21 cellular contexts compared by ENCODE assay signal in the genomic region with DNA sequence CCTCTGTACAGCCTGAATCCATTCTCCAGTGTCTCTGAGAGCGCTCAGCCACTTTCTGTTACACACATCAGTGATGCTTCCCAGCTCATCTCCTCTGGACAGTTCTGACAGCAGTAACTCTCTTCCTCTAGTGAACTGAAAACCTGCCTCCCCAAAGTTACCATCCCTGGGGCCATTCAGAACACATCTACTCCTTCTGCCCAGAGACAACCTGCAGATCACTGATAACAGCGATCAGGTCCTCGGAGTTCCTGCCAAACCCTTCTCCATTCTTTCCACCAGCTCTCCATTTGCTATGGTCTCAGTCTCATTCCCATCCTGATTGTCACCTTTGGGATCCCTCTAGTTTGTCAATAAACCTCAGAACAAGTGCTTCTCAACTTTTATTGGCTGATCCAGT. TPM values are rescaled to one million over a fixed set of nuclear protein-coding genes. Genes with fewer than 3 reads are reported as not detected.
DNase-seq lines count a peak whose midpoint lies in the region; ATAC-seq and TF ChIP-seq lines count a peak whose summit lies in the region.
"Had no signal": no experiment of that assay in that cellular context is flagged by ENCODE, and none has a peak within 500 bp of the region (broad histone marks: within the 10 kb centered on the region; RNA-seq: fewer than 3 reads in every experiment).

No MANE protein-coding gene starts in this region.

- H3K27ac Mint-ChIP-seq in activated T-cell treated with anti-CD3 and anti-CD28 coated beads, Interleukin-2, amount 50 U/mL, for 72 hours = peak overlapping the region; percentile 29
- peak overlapping the region; percentile 45 for H3K27ac Mint-ChIP-seq in activated T-helper 17 cell treated with anti-CD3 and anti-CD28 coated beads, Interleukin-2, amount 50 U/mL, for 72 hours
- H3K27ac Mint-ChIP-seq: activated CD4-positive, alpha-beta memory T cell treated with anti-CD3 and anti-CD28 coated beads, Interleukin-2, amount 10 ng/mL, durations not matched to agents 7 days and 5 days; stimulated activated naive B cell treated with anti-CD40 and anti-IgM and Interleukin-4, amounts not matched to agents 10 μg/mL and 1 μg/mL and 100 μg/mL, for 72 hours had no signal

- H3K27ac ChIP-seq in mucosa of rectum (ENCODE audit: low read depth in 2 of 2, low read length in 2 of 2) (peak overlapping the region; percentile 86 to 100), transverse colon (peak overlapping the region; percentile 81 to 99 (median 90))
- H3K27ac ChIP-seq: A549 had no signal

- H3K4me3 ChIP-seq in mucosa of rectum (ENCODE audit: low read length in 2 of 2) = peak overlapping the region; percentile 13 to 35
- peak overlapping the region in 1 of 4 donors; percentile 25 for H3K4me3 ChIP-seq in transverse colon
- H3K4me3 ChIP-seq: A549, prostate gland had no signal

- H3K4me1 Mint-ChIP-seq in activated T-cell treated with anti-CD3 and anti-CD28 coated beads, Interleukin-2, amount 50 U/mL, for 72 hours (ENCODE audit: low read depth) = peaks cover 52% of the 10 kb centered on the region
- peaks cover 41% of the 10 kb centered on the region for H3K4me1 Mint-ChIP-seq in activated T-helper 17 cell treated with anti-CD3 and anti-CD28 coated beads, Interleukin-2, amount 50 U/mL, for 72 hours

- H3K36me3 Mint-ChIP-seq in activated T-cell treated with anti-CD3 and anti-CD28 coated beads, Interleukin-2, amount 50 U/mL, for 72 hours (ENCODE audit: insufficient read depth in 2 of 2) = peaks cover 0 to 2% of the 10 kb centered on the region in 2 donors
- peaks cover 22% of the 10 kb centered on the region for H3K36me3 Mint-ChIP-seq in activated T-helper 17 cell treated with anti-CD3 and anti-CD28 coated beads, Interleukin-2, amount 50 U/mL, for 72 hours (ENCODE audit: low read depth)

- DNase-seq in activated T-cell treated with anti-CD3 and anti-CD28 coated beads, Interleukin-2, amount 50 U/mL, for 72 hours = no peak
- DNase-seq in activated T-cell treated with anti-CD3 and anti-CD28 coated beads for 4 hours (no peak), transverse colon (no peak), NCI-H2029 (lab: John Stamatoyannopoulos, UW) (no peak), NCI-H187 treated with DMSO at 0.1 percent for 48 hours (lab: John Stamatoyannopoulos, UW) (no peak), putamen (ENCODE audit: low spot score) (no peak)
- DNase-seq: activated CD4-positive, alpha-beta memory T cell treated with anti-CD3 and anti-CD28 coated beads, Interleukin-2, amount 10 ng/mL, durations not matched to agents 7 days and 5 days; activated CD4-positive, CD25-positive, alpha-beta regulatory T cell treated with anti-CD3 and anti-CD28 coated beads, Interleukin-2, amount 50 U/mL, for 72 hours; activated effector memory CD4-positive, alpha-beta T cell treated with anti-CD3 and anti-CD28 coated beads, Interleukin-2, amount 50 U/mL, for 16 hours; CD8-positive, alpha-beta T cell; central memory CD4-positive, alpha-beta T cell; DMS 273 treated with DMSO at 0.1 percent for 48 hours; EL; NCI-H1048; NCI-H510A; occipital lobe; stimulated activated naive B cell treated with anti-CD40 and anti-IgM and Interleukin-4, amounts not matched to agents 10 μg/mL and 1 μg/mL and 100 μg/mL, for 72 hours had no signal

- intact Hi-C loops in transverse colon (cut with DNase I; ENCODE audit: low total_unique reads) = no loop called here

- 88 to 100% methylated on average over 1 to 3 of the region's 3 CpGs for WGBS in transverse colon (ENCODE audit: low coverage in 1 of 2), 2 donors

- H3K27me3 Mint-ChIP-seq in activated T-cell treated with anti-CD3 and anti-CD28 coated beads, Interleukin-2, amount 50 U/mL, for 72 hours (ENCODE audit: low read depth) = no peaks in the 10 kb centered on the region
- H3K27me3 Mint-ChIP-seq in activated T-helper 17 cell treated with anti-CD3 and anti-CD28 coated beads, Interleukin-2, amount 50 U/mL, for 72 hours = no peaks in the 10 kb centered on the region
- H3K27me3 Mint-ChIP-seq: activated CD4-positive, alpha-beta memory T cell treated with anti-CD3 and anti-CD28 coated beads, Interleukin-2, amount 10 ng/mL, durations not matched to agents 7 days and 5 days; stimulated activated naive B cell treated with anti-CD40 and anti-IgM and Interleukin-4, amounts not matched to agents 10 μg/mL and 1 μg/mL and 100 μg/mL, for 72 hours had no signal

- H3K27me3 ChIP-seq in mucosa of rectum (ENCODE audit: control insufficient read depth in 2 of 2, insufficient read depth in 2 of 2, low read length in 2 of 2) = no peaks in the 10 kb centered on the region
- no peaks in the 10 kb centered on the region for H3K27me3 ChIP-seq in transverse colon

- no peak for TF ChIP-seq POLR2A in transverse colon (IDR thresholded peaks at IDR 0.05)

- H3K36me3 ChIP-seq in mucosa of rectum (ENCODE audit: control insufficient read depth in 2 of 2, insufficient read depth in 2 of 2, low read length in 2 of 2) = peaks cover 5 to 13% of the 10 kb centered on the region in 2 donors
- H3K36me3 ChIP-seq in transverse colon = no peaks in the 10 kb centered on the region
- H3K36me3 ChIP-seq: prostate gland had no signal

- no peaks in the 10 kb centered on the region for H3K9me3 Mint-ChIP-seq in activated T-cell treated with anti-CD3 and anti-CD28 coated beads, Interleukin-2, amount 50 U/mL, for 72 hours
- H3K9me3 Mint-ChIP-seq in activated T-helper 17 cell treated with anti-CD3 and anti-CD28 coated beads, Interleukin-2, amount 50 U/mL, for 72 hours = no peaks in the 10 kb centered on the region
- H3K9me3 Mint-ChIP-seq: activated CD4-positive, alpha-beta memory T cell treated with anti-CD3 and anti-CD28 coated beads, Interleukin-2, amount 10 ng/mL, durations not matched to agents 7 days and 5 days; CD8-positive, alpha-beta T cell; stimulated activated naive B cell treated with anti-CD40 and anti-IgM and Interleukin-4, amounts not matched to agents 10 μg/mL and 1 μg/mL and 100 μg/mL, for 72 hours had no signal

- H3K9me3 ChIP-seq in mucosa of rectum (ENCODE audit: control insufficient read depth in 2 of 2, low read length in 2 of 2) (no peaks in the 10 kb centered on the region), transverse colon (no peaks in the 10 kb centered on the region)
- H3K9me3 ChIP-seq: A549, prostate gland had no signal

- ATAC-seq in activated T-cell treated with anti-CD3 and anti-CD28 coated beads, Interleukin-2, amount 50 U/mL, for 72 hours (replicated peaks in 1 of 2) = no peak
- no peak for ATAC-seq in activated T-helper 17 cell treated with anti-CD3 and anti-CD28 coated beads, Interleukin-2, amount 50 U/mL, for 72 hours (replicated peaks)
- ATAC-seq: A549; CD8-positive, alpha-beta T cell; stimulated activated naive B cell treated with anti-CD40 and anti-IgM and Interleukin-4, amounts not matched to agents 10 μg/mL and 1 μg/mL and 100 μg/mL, for 72 hours had no signal

- H3K4me1 ChIP-seq in mucosa of rectum (ENCODE audit: control insufficient read depth in 2 of 2, insufficient read depth in 2 of 2, low read length in 2 of 2) (peaks cover 60 to 65% of the 10 kb centered on the region in 2 donors), transverse colon (peaks cover 44 to 90% (median 77%) of the 10 kb centered on the region in 4 donors)

- TF ChIP-seq EP300 in transverse colon (IDR thresholded peaks at IDR 0.05; ENCODE audit: low read depth) = no peak

- TF ChIP-seq CTCF in transverse colon (IDR thresholded peaks at IDR 0.05) = no peak

- in situ Hi-C loops in transverse colon (cut with MboI; ENCODE audit: low pct_ligation_motif_present in 1 of 4, low pct_unique_long_range_greater_than_20kb in 1 of 4, low sequenced_read_pairs in 3 of 4) = no loop called here

- H3K9ac ChIP-seq in mucosa of rectum (ENCODE audit: low read depth in 1 of 2, low read length in 2 of 2) = peak overlapping the region; percentile 0 to 41

- no peak overlapping the region for H3K4me3 Mint-ChIP-seq in activated T-cell treated with anti-CD3 and anti-CD28 coated beads, Interleukin-2, amount 50 U/mL, for 72 hours
- H3K4me3 Mint-ChIP-seq in activated T-helper 17 cell treated with anti-CD3 and anti-CD28 coated beads, Interleukin-2, amount 50 U/mL, for 72 hours = no peak overlapping the region
- H3K4me3 Mint-ChIP-seq: activated CD4-positive, alpha-beta memory T cell treated with anti-CD3 and anti-CD28 coated beads, Interleukin-2, amount 10 ng/mL, durations not matched to agents 7 days and 5 days; CD8-positive, alpha-beta T cell; stimulated activated naive B cell treated with anti-CD40 and anti-IgM and Interleukin-4, amounts not matched to agents 10 μg/mL and 1 μg/mL and 100 μg/mL, for 72 hours had no signal

RNA-seq across cellular contexts. Expression of gene ZZEF1, which starts 7.3 kb away (rescaled TPM):
- 10 to 100 TPM; 40.0 to 44.7 TPM for total RNA-seq in activated T-cell treated with anti-CD3 and anti-CD28 coated beads, Interleukin-2, amount 50 U/mL, for 72 hours
- 10 to 100 TPM; 48.1 to 48.2 TPM for total RNA-seq in activated T-helper 17 cell treated with anti-CD3 and anti-CD28 coated beads, Interleukin-2, amount 50 U/mL, for 72 hours
- 100 to 1,000 TPM; 347 to 721 (median 368) TPM for total RNA-seq in transverse colon

RNA-seq across cellular contexts. Expression of gene CYB5D2, which starts 7.5 kb away (rescaled TPM):
- total RNA-seq in activated T-cell treated with anti-CD3 and anti-CD28 coated beads, Interleukin-2, amount 50 U/mL, for 72 hours = 10 to 100 TPM; 13.9 to 15.2 TPM
- 1 to 10 TPM; 6.6 to 8.4 TPM for total RNA-seq in activated T-helper 17 cell treated with anti-CD3 and anti-CD28 coated beads, Interleukin-2, amount 50 U/mL, for 72 hours
- total RNA-seq in transverse colon = 10 to 100 TPM in 3 of 4 donors, 1 to 10 TPM in 1; 5.8 to 34.4 (median 26.3) TPM

Comparison
In these comparisons a context has a peak if more than half of its experiments do, and no peak if none do; other contexts are left out.
1. RNA of gene ZZEF1, which starts 7.3 kb away (total RNA-seq): 347 to 721 TPM in transverse colon; 48.1 to 48.2 TPM in activated T-helper 17 cell treated with anti-CD3 and anti-CD28 coated beads, Interleukin-2, amount 50 U/mL, for 72 hours and 40.0 to 44.7 TPM in activated T-cell treated with anti-CD3 and anti-CD28 coated beads, Interleukin-2, amount 50 U/mL, for 72 hours; every median in the first group is over 4 times any median in the second.